ENCODE assay signal across 24 cellular contexts in the genomic region with DNA sequence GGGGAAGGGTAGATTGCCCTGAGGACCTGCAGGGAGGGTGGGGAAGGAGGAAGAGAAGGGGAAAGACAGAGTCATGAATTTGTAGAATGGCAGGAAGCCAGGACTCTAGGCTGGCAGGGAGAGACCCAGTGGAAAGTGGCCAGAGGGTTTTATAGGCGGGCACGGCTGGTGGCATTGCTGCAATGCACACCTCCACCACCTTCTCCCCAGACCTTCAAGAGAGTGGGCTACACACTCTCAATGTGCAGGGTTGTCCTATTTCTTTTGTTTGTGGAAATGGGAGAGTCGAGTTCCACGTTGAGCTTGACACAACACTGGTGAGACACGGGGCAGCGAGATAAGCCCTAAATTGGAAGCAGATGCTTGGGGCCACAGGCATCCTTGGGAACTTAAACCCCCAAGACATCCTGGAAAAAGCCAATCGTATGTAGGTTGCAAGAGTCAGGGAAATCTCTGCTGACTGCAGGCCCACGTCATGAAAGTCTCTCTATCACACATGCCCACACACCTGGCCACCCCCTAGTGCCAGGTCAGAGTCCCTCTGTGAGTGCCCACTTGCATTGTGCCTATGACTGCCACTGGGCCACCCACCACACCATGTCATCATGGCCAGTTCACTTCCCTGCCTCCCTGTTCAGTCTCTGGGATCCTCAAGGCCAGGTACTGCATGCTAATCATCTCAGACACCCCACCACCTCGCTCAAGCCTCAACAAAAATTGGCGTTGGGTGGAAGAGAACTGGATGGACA. TPM values are rescaled to one million over a fixed set of nuclear protein-coding genes. Genes with fewer than 3 reads are reported as not detected.
DNase-seq lines count a peak whose midpoint lies in the region; ATAC-seq, FAIRE-seq and TF ChIP-seq lines count a peak whose summit lies in the region.
"Had no signal": no experiment of that assay in that cellular context is flagged by ENCODE, and none has a peak within 500 bp of the region (broad histone marks: within the 10 kb centered on the region; RNA-seq: fewer than 3 reads in every experiment).

No MANE protein-coding gene starts in this region.

- H4K8ac ChIP-seq in H9 (replicated peaks; ENCODE audit: insufficient read length, low read depth, low read length), result no peak overlapping the region

- H3K27ac Mint-ChIP-seq in H9, result no peak overlapping the region
- H3K27ac Mint-ChIP-seq in activated T-helper 1 cell treated with anti-CD3 and anti-CD28 coated beads, Interleukin-12 subunit alpha, Interleukin-12 subunit beta, Interleukin-2, Interleukin-4 antibody, amounts not matched to agents 30 ng/mL and 10 ng/mL and 1 ng/mL, durations not matched to agents 14 hours and 24 hours and 36 hours, result no peak overlapping the region
- H3K27ac Mint-ChIP-seq: nephron; stimulated activated memory B cell treated with anti-CD40 and anti-IgM and Interleukin-4, amounts not matched to agents 10 μg/mL and 1 μg/mL and 100 μg/mL, for 72 hours had no signal

- CTCF ChIA-PET in A549 (lab: Yijun Ruan, JAX), result interaction anchor here (1.0 to 1.6 kb wide), 3 partner anchors 9 to 109 kb away, joined by 3 to 7 read pairs (median 5); no protein-coding TSS in a partner anchor

- H3K14ac ChIP-seq in H9 (ENCODE audit: insufficient read depth, low read length), result peak overlapping the region; percentile 17

- H3K4me3 ChIP-seq in A549 (no peak overlapping the region), colonic mucosa (no peak overlapping the region)
- H3K4me3 ChIP-seq: GM12878, lung, SK-N-MC had no signal

- no peak overlapping the region for H2BK12ac ChIP-seq in H9 (ENCODE audit: insufficient read length, low read depth, low read length)

- H3K4me2 ChIP-seq in A549 (peak overlapping the region; percentile 57), H9 (ENCODE audit: insufficient read depth, insufficient read length, low read length) (no peak overlapping the region)

- POLR2A ChIA-PET in A549 (lab: Yijun Ruan, JAX), result no interaction called here

- H3K4me3 Mint-ChIP-seq in H9, result no peak overlapping the region
- no peak overlapping the region for H3K4me3 Mint-ChIP-seq in activated T-helper 1 cell treated with anti-CD3 and anti-CD28 coated beads, Interleukin-12 subunit alpha, Interleukin-12 subunit beta, Interleukin-2, Interleukin-4 antibody, amounts not matched to agents 30 ng/mL and 10 ng/mL and 1 ng/mL, durations not matched to agents 14 hours and 24 hours and 36 hours
- H3K4me3 Mint-ChIP-seq: CD8-positive, alpha-beta memory T cell; nephron; stimulated activated memory B cell treated with anti-CD40 and anti-IgM and Interleukin-4, amounts not matched to agents 10 μg/mL and 1 μg/mL and 100 μg/mL, for 72 hours had no signal

- H3K27me3 ChIP-seq in H9 (ENCODE audit: insufficient read depth, low read length) (no peaks in the 10 kb centered on the region; the same call in 1 of the 2 replicates), colonic mucosa (no peaks in the 10 kb centered on the region)

- H3K56ac ChIP-seq in H9 (ENCODE audit: insufficient read length, low read depth, low read length), result no peak overlapping the region

- no peak for TF ChIP-seq POLR2A in A549 (IDR thresholded peaks at IDR 0.05; ENCODE audit: low read length)

- H2BK20ac ChIP-seq in H9 (ENCODE audit: low read depth, low read length, poor library complexity, severe bottlenecking), result no peak overlapping the region

- no peaks in the 10 kb centered on the region for H4K20me1 ChIP-seq in H9 (ENCODE audit: control insufficient read depth, insufficient read depth, insufficient read length)

- H4K5ac ChIP-seq in H9 (ENCODE audit: insufficient read length, low read depth, low read length), result no peak overlapping the region

- H3K9me3 ChIP-seq in A549 (no peaks in the 10 kb centered on the region), H9 (ENCODE audit: control insufficient read depth, low read depth, low read length) (no peaks in the 10 kb centered on the region), colonic mucosa (no peaks in the 10 kb centered on the region)

- DNase-seq in A549 (ENCODE audit: low read depth in 1 of 2, low spot score in 1 of 2) (no peak), H9 (peak; percentile 4), colonic mucosa (peak; percentile 16), mesenteric fat pad (ENCODE audit: low spot score) (peak; percentile 51), HPDE6-E6E7 (ENCODE audit: extremely low spot score) (no peak), GOT3 (lab: John Stamatoyannopoulos, UW) (no peak)
- DNase-seq in activated T-helper 1 cell treated with anti-CD3 and anti-CD28 coated beads, Interleukin-12 subunit alpha, Interleukin-12 subunit beta, Interleukin-2, Interleukin-4 antibody, amounts not matched to agents 30 ng/mL and 10 ng/mL and 1 ng/mL, durations not matched to agents 14 hours and 24 hours and 36 hours (ENCODE audit: low spot score), result no peak
- DNase-seq in stimulated activated CD4-positive, alpha-beta T cell treated with anti-CD3 and anti-CD28 coated beads, Interleukin-12 subunit alpha, Interleukin-12 subunit beta, amount 100 ng/mL, for 4 hours, result no peak
- DNase-seq: activated CD4-positive, CD25-positive, alpha-beta regulatory T cell treated with anti-CD3 and anti-CD28 coated beads, Interleukin-2, amount 50 U/mL, for 72 hours; activated naive CD4-positive, alpha-beta T cell; CD8-positive, alpha-beta memory T cell; glutamatergic neuron; NCI-H1048; NCI-H2081 treated with DMSO at 0.1 percent for 48 hours; NCI-H526; OCI-M1 had no signal

- no peaks in the 10 kb centered on the region for H3K79me2 ChIP-seq in H9 (ENCODE audit: insufficient read depth, low read length)

- no peak overlapping the region for H3T11ph ChIP-seq in H9 (ENCODE audit: low read length)

- no peak overlapping the region for H2BK5ac ChIP-seq in H9 (ENCODE audit: insufficient read length, low read length)

- H3K23me2 ChIP-seq in H9 (ENCODE audit: insufficient read length, low read depth, low read length, poor library complexity, severe bottlenecking), result no peaks in the 10 kb centered on the region

- no peaks in the 10 kb centered on the region for H3K79me1 ChIP-seq in H9 (ENCODE audit: insufficient read depth, low read depth, low read length, poor library complexity, severe bottlenecking)

- no peak for FAIRE-seq in A549 (lab: Jason Lieb, UNC)
- FAIRE-seq: GM12878, urothelium cell line had no signal

- WGBS in A549 (ENCODE audit: missing lambda C conversion rate), result 85% methylated on average over 10 of the region's 10 CpGs
- no CpG with 5 or more reads among the region's 10 CpGs for WGBS in H9 (ENCODE audit: extremely low coverage, insufficient read length, low lambda C conversion rate)

- H3K27ac ChIP-seq in A549 (peak overlapping the region; percentile 13 to 75), H9 (ENCODE audit: insufficient read length, low read depth, low read length) (no peak overlapping the region), colonic mucosa (peak overlapping the region; percentile 71)
- H3K27ac ChIP-seq: epithelial cell of prostate, SK-N-MC had no signal

- TF ChIP-seq EP300 in A549 (IDR thresholded peaks at IDR 0.05), result no peak

- peaks cover 0 to 3% of the 10 kb centered on the region in 2 experiments; a peak in 1 of 4 replicates for H3K4me1 Mint-ChIP-seq in H9
- H3K4me1 Mint-ChIP-seq in activated T-helper 1 cell treated with anti-CD3 and anti-CD28 coated beads, Interleukin-12 subunit alpha, Interleukin-12 subunit beta, Interleukin-2, Interleukin-4 antibody, amounts not matched to agents 30 ng/mL and 10 ng/mL and 1 ng/mL, durations not matched to agents 14 hours and 24 hours and 36 hours (ENCODE audit: low read depth), result no peaks in the 10 kb centered on the region
- H3K4me1 Mint-ChIP-seq: CD8-positive, alpha-beta memory T cell; stimulated activated memory B cell treated with anti-CD40 and anti-IgM and Interleukin-4, amounts not matched to agents 10 μg/mL and 1 μg/mL and 100 μg/mL, for 72 hours had no signal

- no peak; a peak in 1 of 6 replicates for ATAC-seq in A549
- ATAC-seq: GM12878; stimulated activated memory B cell treated with anti-CD40 and anti-IgM and Interleukin-4, amounts not matched to agents 10 μg/mL and 1 μg/mL and 100 μg/mL, for 72 hours had no signal

- H3K9ac ChIP-seq in H9 (ENCODE audit: extremely low read depth, insufficient read length, low read length) (no peak overlapping the region), colonic mucosa (ENCODE audit: low read depth in 2 of 2, low read length in 2 of 2) (peak overlapping the region in 1 of 2 donors; percentile 15)

- H4K91ac ChIP-seq in H9 (ENCODE audit: insufficient read length, low read depth, low read length), result no peak overlapping the region

- H3K36me3 Mint-ChIP-seq in H9 (ENCODE audit: insufficient read depth in 1 of 3, low read depth in 3 of 3), result no peaks in the 10 kb centered on the region
- H3K36me3 Mint-ChIP-seq in activated T-helper 1 cell treated with anti-CD3 and anti-CD28 coated beads, Interleukin-12 subunit alpha, Interleukin-12 subunit beta, Interleukin-2, Interleukin-4 antibody, amounts not matched to agents 30 ng/mL and 10 ng/mL and 1 ng/mL, durations not matched to agents 14 hours and 24 hours and 36 hours (ENCODE audit: low read depth), result no peaks in the 10 kb centered on the region
- H3K36me3 Mint-ChIP-seq: stimulated activated memory B cell treated with anti-CD40 and anti-IgM and Interleukin-4, amounts not matched to agents 10 μg/mL and 1 μg/mL and 100 μg/mL, for 72 hours had no signal

- no peak overlapping the region for H2BK120ac ChIP-seq in H9 (ENCODE audit: low read depth, low read length, poor library complexity, severe bottlenecking)

- peaks cover 27% of the 10 kb centered on the region for H3K4me1 ChIP-seq in A549
- no peaks in the 10 kb centered on the region for H3K4me1 ChIP-seq in H9 (ENCODE audit: insufficient read depth, low read length)
- H3K4me1 ChIP-seq in colonic mucosa, result peaks cover 6% of the 10 kb centered on the region

- TF ChIP-seq CTCF in A549 (IDR thresholded peaks at IDR 0.05) (no peak), H9 (conservative IDR thresholded peaks at IDR 0.05) (no peak), colonic mucosa (IDR thresholded peaks at IDR 0.05) (no peak)

- H2AK5ac ChIP-seq in H9 (ENCODE audit: insufficient read length, low read length), result no peak overlapping the region

- H2AFZ ChIP-seq in H9 (ENCODE audit: low read length), result no peak overlapping the region

- no peak overlapping the region for H3K23ac ChIP-seq in H9 (ENCODE audit: insufficient read length, low read depth, low read length)

- intact Hi-C loops in colonic mucosa (cut with DNase I), result no loop called here
- intact Hi-C loops in activated T-helper 1 cell treated with anti-CD3 and anti-CD28 coated beads, Interleukin-12 subunit alpha, Interleukin-12 subunit beta, Interleukin-2, Interleukin-4 antibody, amounts not matched to agents 30 ng/mL and 10 ng/mL and 1 ng/mL, durations not matched to agents 14 hours and 24 hours and 36 hours (cut with micrococcal nuclease), result no loop called here

- no peak for TF ChIP-seq RAD21 in A549 (conservative IDR thresholded peaks at IDR 0.05 in 1 of 2, IDR thresholded peaks at IDR 0.05 in 1 of 2)

- no peak overlapping the region for H3K4ac ChIP-seq in H9 (ENCODE audit: low read depth, low read length)

- H3K9me3 Mint-ChIP-seq in H9, result no peaks in the 10 kb centered on the region
- no peaks in the 10 kb centered on the region for H3K9me3 Mint-ChIP-seq in activated T-helper 1 cell treated with anti-CD3 and anti-CD28 coated beads, Interleukin-12 subunit alpha, Interleukin-12 subunit beta, Interleukin-2, Interleukin-4 antibody, amounts not matched to agents 30 ng/mL and 10 ng/mL and 1 ng/mL, durations not matched to agents 14 hours and 24 hours and 36 hours
- H3K9me3 Mint-ChIP-seq: CD8-positive, alpha-beta memory T cell; nephron; stimulated activated memory B cell treated with anti-CD40 and anti-IgM and Interleukin-4, amounts not matched to agents 10 μg/mL and 1 μg/mL and 100 μg/mL, for 72 hours had no signal

- no peak overlapping the region for H3K18ac ChIP-seq in H9 (ENCODE audit: insufficient read length, low read depth, low read length)

- H3K36me3 ChIP-seq in colonic mucosa, result no peaks in the 10 kb centered on the region

- H3K27me3 Mint-ChIP-seq in H9 (ENCODE audit: low read depth), result peaks cover 12% of the 10 kb centered on the region
- H3K27me3 Mint-ChIP-seq in activated T-helper 1 cell treated with anti-CD3 and anti-CD28 coated beads, Interleukin-12 subunit alpha, Interleukin-12 subunit beta, Interleukin-2, Interleukin-4 antibody, amounts not matched to agents 30 ng/mL and 10 ng/mL and 1 ng/mL, durations not matched to agents 14 hours and 24 hours and 36 hours (ENCODE audit: insufficient read depth), result peaks cover 2% of the 10 kb centered on the region
- H3K27me3 Mint-ChIP-seq: stimulated activated memory B cell treated with anti-CD40 and anti-IgM and Interleukin-4, amounts not matched to agents 10 μg/mL and 1 μg/mL and 100 μg/mL, for 72 hours had no signal

- H2BK15ac ChIP-seq in H9 (ENCODE audit: low read depth, low read length), result no peak overlapping the region

RNA-seq across cellular contexts. Expression of a gene that starts 38.0 kb away (rescaled TPM):
- polyA plus RNA-seq in A549 (2011; rRNA removed) (21.6 and 26.6 TPM in 2 replicates), A549 (2017; fragmentation: RNase III; extraction: RNeasy Plus Mini Kit Qiagen cat#74134 plus additional on column Dnase treatment) (12.1 to 19.6 TPM (median 13.9 TPM) in 3 replicates)
- polyA plus RNA-seq in A549 (2012; cell fraction: cytosol; rRNA removed), result 7.2 and 9.5 TPM in 2 replicates
- 11.9 and 13.6 TPM in 2 replicates for polyA plus RNA-seq in A549 (2012; cell fraction: nucleus; rRNA removed)
- polyA minus RNA-seq in A549 (2011; rRNA and poly(A)+ RNA removed), result 66.9 and 71.1 TPM in 2 replicates
- total RNA-seq in H9 (2021) (0.13 and 0.15 TPM in 2 replicates), colonic mucosa (10 to 100 TPM; 11.3 to 23.3 TPM), mesenteric fat pad (11.4 TPM)
- not detected in 2 replicates for total RNA-seq in activated T-helper 1 cell treated with anti-CD3 and anti-CD28 coated beads, Interleukin-12 subunit alpha, Interleukin-12 subunit beta, Interleukin-2, Interleukin-4 antibody, amounts not matched to agents 30 ng/mL and 10 ng/mL and 1 ng/mL, durations not matched to agents 14 hours and 24 hours and 36 hours
- total RNA-seq: CD8-positive, alpha-beta memory T cell; G401; GM12878 had no signal
- polyA plus RNA-seq: CD8-positive, alpha-beta memory T cell had no signal

Comparison
In these comparisons a context has a peak if more than half of its experiments do, and no peak if none do; other contexts are left out.
1. DNase-seq: peak in H9 (single experiment), colonic mucosa (single experiment) and mesenteric fat pad (single experiment); none in A549 (0 of 2), HPDE6-E6E7 (single experiment), GOT3 (single experiment), activated T-helper 1 cell treated with anti-CD3 and anti-CD28 coated beads, Interleukin-12 subunit alpha, Interleukin-12 subunit beta, Interleukin-2, Interleukin-4 antibody, amounts not matched to agents 30 ng/mL and 10 ng/mL and 1 ng/mL, durations not matched to agents 14 hours and 24 hours and 36 hours (single experiment) and stimulated activated CD4-positive, alpha-beta T cell treated with anti-CD3 and anti-CD28 coated beads, Interleukin-12 subunit alpha, Interleukin-12 subunit beta, amount 100 ng/mL, for 4 hours (single experiment).
2. RNA of a gene that starts 38.0 kb away (total RNA-seq): 11.3 to 23.3 TPM in colonic mucosa and 11.4 TPM in mesenteric fat pad (single experiment); 0.13 to 0.15 TPM in H9 and not detected in activated T-helper 1 cell treated with anti-CD3 and anti-CD28 coated beads, Interleukin-12 subunit alpha, Interleukin-12 subunit beta, Interleukin-2, Interleukin-4 antibody, amounts not matched to agents 30 ng/mL and 10 ng/mL and 1 ng/mL, durations not matched to agents 14 hours and 24 hours and 36 hours; every median in the first group is over 10 times any median in the second.